ENCODE assay signal across 8 cellular contexts in genomic region chr7:105690286-105690915, GRCh38.
A peak's percentile ranks its signal among the peaks of the same experiment; 100 is the strongest.
DNase-seq lines count a peak whose midpoint lies in the region; ATAC-seq, FAIRE-seq and TF ChIP-seq lines count a peak whose summit lies in the region.

No MANE protein-coding gene starts in this region.

- no peak for FAIRE-seq in pancreas (lab: Jason Lieb, UNC)

- DNase-seq in activated CD4-positive, alpha-beta T cell treated with anti-CD3 and anti-CD28 coated beads, Interleukin-2, amount 10 ng/mL, durations not matched to agents 24 days and 14 days, result no peak
- no peak for DNase-seq in activated CD4-positive, alpha-beta T cell treated with anti-CD3 and anti-CD28 coated beads, Interleukin-2, amount 50 U/mL, for 1 hour
- DNase-seq in T-helper 17 cell (no peak), stomach (no peak), left lobe of liver (ENCODE audit: low spot score) (no peak), ureter (ENCODE audit: low spot score) (no peak), pancreas (no peak)

- H3K27ac Mint-ChIP-seq in activated CD4-positive, alpha-beta T cell treated with anti-CD3 and anti-CD28 coated beads, Interleukin-2, amount 10 ng/mL, durations not matched to agents 24 days and 14 days, result peak overlapping the region; percentile 88
- peak overlapping the region; percentile 100 for H3K27ac Mint-ChIP-seq in T-helper 17 cell

- H3K4me1 ChIP-seq in stomach, result peaks cover 16 to 41% (median 35%) of the 10 kb centered on the region in 4 donors
- peaks cover 0 to 3% (median 0%) of the 10 kb centered on the region in 3 donors for H3K4me1 ChIP-seq in pancreas

- ATAC-seq in T-helper 17 cell, result no peak
- no peak for ATAC-seq in left lobe of liver
- ATAC-seq in pancreas, result no peak

- H3K27me3 Mint-ChIP-seq in activated CD4-positive, alpha-beta T cell treated with anti-CD3 and anti-CD28 coated beads, Interleukin-2, amount 10 ng/mL, durations not matched to agents 24 days and 14 days, result no peaks in the 10 kb centered on the region
- H3K27me3 Mint-ChIP-seq in T-helper 17 cell, result no peaks in the 10 kb centered on the region

- H3K4me3 ChIP-seq in iPS-11a (ENCODE audit: low read depth, low read length) (peak overlapping the region; percentile 15), stomach (peak overlapping the region; percentile 38 to 53 (median 46)), pancreas (no peak overlapping the region)

- TF ChIP-seq EP300 in stomach (IDR thresholded peaks at IDR 0.05), result no peak

- no peaks in the 10 kb centered on the region for H3K9me3 ChIP-seq in T-helper 17 cell (ENCODE audit: control insufficient read depth, low read length, poor library complexity, severe bottlenecking)
- no peaks in the 10 kb centered on the region for H3K9me3 ChIP-seq in stomach
- no peaks in the 10 kb centered on the region for H3K9me3 ChIP-seq in pancreas

- intact Hi-C loops in activated CD4-positive, alpha-beta T cell treated with anti-CD3 and anti-CD28 coated beads, Interleukin-2, amount 10 ng/mL, durations not matched to agents 24 days and 14 days (cut with micrococcal nuclease), result no loop called here
- intact Hi-C loops in stomach (cut with DNase I; ENCODE audit: low total_unique reads) (no loop called here), pancreas (cut with DNase I) (no loop called here)

- H3K9me3 Mint-ChIP-seq in activated CD4-positive, alpha-beta T cell treated with anti-CD3 and anti-CD28 coated beads, Interleukin-2, amount 10 ng/mL, durations not matched to agents 24 days and 14 days, result no peaks in the 10 kb centered on the region

- H3K27ac ChIP-seq in stomach (peak overlapping the region; percentile 83 to 92 (median 85)), pancreas (no peak overlapping the region)

- H3K4me3 Mint-ChIP-seq in activated CD4-positive, alpha-beta T cell treated with anti-CD3 and anti-CD28 coated beads, Interleukin-2, amount 10 ng/mL, durations not matched to agents 24 days and 14 days, result peak overlapping the region; percentile 87
- H3K4me3 Mint-ChIP-seq in T-helper 17 cell, result peak overlapping the region; percentile 90

- no peak for TF ChIP-seq POLR2A in stomach (IDR thresholded peaks at IDR 0.05)

- H3K36me3 Mint-ChIP-seq in activated CD4-positive, alpha-beta T cell treated with anti-CD3 and anti-CD28 coated beads, Interleukin-2, amount 10 ng/mL, durations not matched to agents 24 days and 14 days (ENCODE audit: low read depth), result no peaks in the 10 kb centered on the region
- peaks cover 2% of the 10 kb centered on the region for H3K36me3 Mint-ChIP-seq in T-helper 17 cell (ENCODE audit: low read depth)

- WGBS in stomach, 5 donors, result 71 to 84% (median 80%) methylated on average over 19 of the region's 19 CpGs
- 96% methylated on average over 19 of the region's 19 CpGs for WGBS in pancreas, 2 donors

- H3K36me3 ChIP-seq in stomach (no peaks in the 10 kb centered on the region), pancreas (no peaks in the 10 kb centered on the region)

- no peak for TF ChIP-seq CTCF in stomach (IDR thresholded peaks at IDR 0.05)
- TF ChIP-seq CTCF in pancreas (IDR thresholded peaks at IDR 0.05), result no peak

- peaks cover 31% of the 10 kb centered on the region for H3K4me1 Mint-ChIP-seq in activated CD4-positive, alpha-beta T cell treated with anti-CD3 and anti-CD28 coated beads, Interleukin-2, amount 10 ng/mL, durations not matched to agents 24 days and 14 days
- peaks cover 44% of the 10 kb centered on the region for H3K4me1 Mint-ChIP-seq in T-helper 17 cell

- no peaks in the 10 kb centered on the region for H3K27me3 ChIP-seq in stomach
- no peaks in the 10 kb centered on the region for H3K27me3 ChIP-seq in pancreas

Comparison
In these comparisons a context has a peak if more than half of its experiments do, and no peak if none do; other contexts are left out.
1. H3K4me3 ChIP-seq: peak in iPS-11a (single experiment) and stomach (4 of 4); none in pancreas (0 of 4).
2. H3K27ac ChIP-seq: peak in stomach (5 of 5); none in pancreas (0 of 4).